Comparison of ENCODE assay signal across 17 cellular contexts in genomic region chr17:17076066-17076465, GRCh38. TPM values are rescaled to one million over a fixed set of nuclear protein-coding genes. Genes with fewer than 3 reads are reported as not detected.
DNase-seq lines count a peak whose midpoint lies in the region; ATAC-seq and TF ChIP-seq lines count a peak whose summit lies in the region.
"Had no signal": no experiment of that assay in that cellular context is flagged by ENCODE, and none has a peak within 500 bp of the region (broad histone marks: within the 10 kb centered on the region; RNA-seq: fewer than 3 reads in every experiment).

No MANE protein-coding gene starts in this region.

- H3K4me3 ChIP-seq in left ventricle myocardium inferior (no peak overlapping the region), fibroblast of lung (replicated peaks in 1 of 4; ENCODE audit: control extremely low read depth in 1 of 4, insufficient read depth in 1 of 4, low read depth in 3 of 4, low read length in 4 of 4) (no peak overlapping the region), rectal smooth muscle tissue (ENCODE audit: low read length) (no peak overlapping the region)
- H3K4me3 ChIP-seq: GM23338, ovary had no signal

- H3K27ac ChIP-seq in left ventricle myocardium inferior (replicated peaks) (peak overlapping the region; percentile 73), fibroblast of lung (ENCODE audit: insufficient read depth, low read length) (peak overlapping the region; percentile 48), rectal smooth muscle tissue (ENCODE audit: low read depth, low read length) (peak overlapping the region; percentile 65)
- H3K27ac ChIP-seq: ovary had no signal

- TF ChIP-seq CTCF in left ventricle myocardium inferior (IDR thresholded peaks at IDR 0.05; ENCODE audit: borderline replicate concordance) = no peak
- TF ChIP-seq CTCF in fibroblast of lung (conservative IDR thresholded peaks at IDR 0.05 in 1 of 2, IDR thresholded peaks at IDR 0.05 in 1 of 2; ENCODE audit: low read depth in 1 of 2, low read length in 2 of 2) = no peak

- peak overlapping the region; percentile 46 for H3K4me2 ChIP-seq in fibroblast of lung (ENCODE audit: extremely low read depth, insufficient read depth, low read length)
- H3K4me2 ChIP-seq: GM23338 had no signal

- peaks cover 100% of the 10 kb centered on the region for H3K4me1 ChIP-seq in left ventricle myocardium inferior
- peaks cover 43% of the 10 kb centered on the region for H3K4me1 ChIP-seq in fibroblast of lung (ENCODE audit: control insufficient read depth, extremely low read depth, insufficient read depth, low read length)
- peaks cover 26% of the 10 kb centered on the region for H3K4me1 ChIP-seq in rectal smooth muscle tissue (ENCODE audit: control insufficient read depth, insufficient read depth, low read length)

- H2AFZ ChIP-seq in fibroblast of lung (ENCODE audit: low read length) = no peak overlapping the region
- H2AFZ ChIP-seq: GM23338 had no signal

- ATAC-seq in Right ventricle myocardium superior (ENCODE audit: poor library complexity) (no peak), GM19467 (IDR thresholded peaks at IDR 0.05; ENCODE audit: unreplicated experiment) (no peak), GM21717 (IDR thresholded peaks at IDR 0.05; ENCODE audit: unreplicated experiment) (no peak), GM19324 (IDR thresholded peaks at IDR 0.05; ENCODE audit: low FRiP score, unreplicated experiment) (no peak)
- ATAC-seq: GM23338 had no signal

- peaks cover 2% of the 10 kb centered on the region for H4K20me1 ChIP-seq in fibroblast of lung (ENCODE audit: control insufficient read depth, extremely low read depth, insufficient read depth, low read length)

- no peak overlapping the region for H3K9ac ChIP-seq in fibroblast of lung (ENCODE audit: insufficient read depth, low read length)
- H3K9ac ChIP-seq in rectal smooth muscle tissue (ENCODE audit: low read length) = no peak overlapping the region

- peaks cover 24% of the 10 kb centered on the region for H3K36me3 ChIP-seq in left ventricle myocardium inferior
- peaks cover 9% of the 10 kb centered on the region for H3K36me3 ChIP-seq in fibroblast of lung (ENCODE audit: control insufficient read depth, insufficient read depth, low read length)
- peaks cover 2% of the 10 kb centered on the region for H3K36me3 ChIP-seq in rectal smooth muscle tissue (ENCODE audit: control insufficient read depth, insufficient read depth, low read length)
- H3K36me3 ChIP-seq: ovary had no signal

- H3K27me3 ChIP-seq in left ventricle myocardium inferior (ENCODE audit: low read depth) (no peaks in the 10 kb centered on the region), fibroblast of lung (ENCODE audit: control insufficient read depth, insufficient read depth, low read length) (no peaks in the 10 kb centered on the region), rectal smooth muscle tissue (ENCODE audit: control insufficient read depth, insufficient read depth, low read length) (no peaks in the 10 kb centered on the region)
- H3K27me3 ChIP-seq: ovary had no signal

- no peaks in the 10 kb centered on the region for H3K9me3 ChIP-seq in left ventricle myocardium inferior (replicated peaks)
- no peaks in the 10 kb centered on the region for H3K9me3 ChIP-seq in fibroblast of lung (ENCODE audit: control insufficient read depth, insufficient read depth, low read depth, low read length)
- H3K9me3 ChIP-seq: ovary had no signal

- intact Hi-C loops in left ventricle myocardium inferior (cut with micrococcal nuclease) (no loop called here), Right ventricle myocardium superior (cut with DNase I) (no loop called here)

- DNase-seq in left ventricle myocardium inferior (no peak), Right ventricle myocardium superior (no peak), fibroblast of lung (ENCODE audit: low read depth in 2 of 2) (no peak), GM03348 (ENCODE audit: low spot score) (no peak)
- DNase-seq: activated gamma-delta T cell; anterior cingulate cortex; NCI-H1417 treated with DMSO at 0.1 percent for 48 hours; NCI-H345; stimulated activated CD4-positive, alpha-beta T cell treated with anti-CD3 and anti-CD28 coated beads, Interleukin-12 subunit alpha, Interleukin-12 subunit beta, amount 100 ng/mL, for 4 hours; stimulated activated naive CD4-positive, alpha-beta T cell; T-helper 1 cell had no signal

- peaks cover 86% of the 10 kb centered on the region for H3K79me2 ChIP-seq in fibroblast of lung (ENCODE audit: control insufficient read depth, insufficient read depth, low read length)

RNA-seq across cellular contexts. Expression of gene MPRIP, which starts 33.8 kb away (rescaled TPM):
- total RNA-seq in left ventricle myocardium inferior = 350 TPM
- total RNA-seq in Right ventricle myocardium superior = 280 TPM
- total RNA-seq in fibroblast of lung = 67.3 and 104 TPM in 2 replicates
- 111 and 124 TPM in 2 replicates for polyA plus RNA-seq in fibroblast of lung
- polyA plus RNA-seq in fibroblast of lung (2012) = 189 and 239 TPM in 2 replicates
- polyA minus RNA-seq in fibroblast of lung (ENCODE audit: low replicate concordance) = 473 and 658 TPM in 2 replicates
